8 cellular contexts compared by ENCODE assay signal in genomic region chr17:29723283-29724047, GRCh38.
DNase-seq lines count a peak whose midpoint lies in the region; ATAC-seq and TF ChIP-seq lines count a peak whose summit lies in the region.

No MANE protein-coding gene starts in this region.

- intact Hi-C loops in activated T-helper 1 cell treated with anti-CD3 and anti-CD28 coated beads, Interleukin-12 subunit alpha, Interleukin-12 subunit beta, Interleukin-2, Interleukin-4 antibody, amounts not matched to agents 30 ng/mL and 10 ng/mL and 1 ng/mL, durations not matched to agents 14 hours and 24 hours and 36 hours (cut with micrococcal nuclease) = loop anchor here (2.0 to 5.0 kb wide), 2 partner anchors 36 to 37 kb away; no protein-coding TSS in a partner anchor

- peak overlapping the region; percentile 55 for H3K4me3 ChIP-seq in DOHH2 (ENCODE audit: low read length)
- no peak overlapping the region for H3K4me3 ChIP-seq in osteoblast (ENCODE audit: insufficient read depth, low read length)

- H3F3A ChIP-seq in DOHH2 (ENCODE audit: control insufficient read depth, insufficient read depth) = peaks cover 33% of the 10 kb centered on the region

- H3K79me2 ChIP-seq in DOHH2 (ENCODE audit: control insufficient read depth, low read length) (peaks cover 71% of the 10 kb centered on the region), osteoblast (ENCODE audit: insufficient read depth, low read length) (no peaks in the 10 kb centered on the region)

- peaks cover 6% of the 10 kb centered on the region for H3K9me3 Mint-ChIP-seq in activated T-helper 1 cell treated with anti-CD3 and anti-CD28 coated beads, Interleukin-12 subunit alpha, Interleukin-12 subunit beta, Interleukin-2, Interleukin-4 antibody, amounts not matched to agents 30 ng/mL and 10 ng/mL and 1 ng/mL, durations not matched to agents 14 hours and 24 hours and 36 hours
- H3K9me3 Mint-ChIP-seq in naive B cell = peaks cover 0 to 17% (median 9%) of the 10 kb centered on the region in 7 donors

- ATAC-seq in HG03108 (IDR thresholded peaks at IDR 0.05; ENCODE audit: unreplicated experiment) (peak; percentile 37), naive B cell (ENCODE audit: low read depth in 2 of 2) (peak; percentile 41 to 48), GM19395 (IDR thresholded peaks at IDR 0.05; ENCODE audit: unreplicated experiment) (no peak), HG03280 (IDR thresholded peaks at IDR 0.05; ENCODE audit: unreplicated experiment) (no peak)

- H3K27me3 Mint-ChIP-seq in activated T-helper 1 cell treated with anti-CD3 and anti-CD28 coated beads, Interleukin-12 subunit alpha, Interleukin-12 subunit beta, Interleukin-2, Interleukin-4 antibody, amounts not matched to agents 30 ng/mL and 10 ng/mL and 1 ng/mL, durations not matched to agents 14 hours and 24 hours and 36 hours (ENCODE audit: insufficient read depth) = no peaks in the 10 kb centered on the region
- H3K27me3 Mint-ChIP-seq in naive B cell = no peaks in the 10 kb centered on the region

- peak overlapping the region; percentile 71 for H3K27ac Mint-ChIP-seq in activated T-helper 1 cell treated with anti-CD3 and anti-CD28 coated beads, Interleukin-12 subunit alpha, Interleukin-12 subunit beta, Interleukin-2, Interleukin-4 antibody, amounts not matched to agents 30 ng/mL and 10 ng/mL and 1 ng/mL, durations not matched to agents 14 hours and 24 hours and 36 hours
- peak overlapping the region; percentile 91 to 99 (median 95) for H3K27ac Mint-ChIP-seq in naive B cell

- H2AFZ ChIP-seq in osteoblast (ENCODE audit: low read length) = no peak overlapping the region

- H3K36me3 Mint-ChIP-seq in activated T-helper 1 cell treated with anti-CD3 and anti-CD28 coated beads, Interleukin-12 subunit alpha, Interleukin-12 subunit beta, Interleukin-2, Interleukin-4 antibody, amounts not matched to agents 30 ng/mL and 10 ng/mL and 1 ng/mL, durations not matched to agents 14 hours and 24 hours and 36 hours (ENCODE audit: low read depth) = peaks cover 25% of the 10 kb centered on the region
- peaks cover 11 to 21% of the 10 kb centered on the region in 2 donors for H3K36me3 Mint-ChIP-seq in naive B cell

- TF ChIP-seq CTCF in DOHH2 (IDR thresholded peaks at IDR 0.05; ENCODE audit: low read depth, low read length, poor library complexity, severe bottlenecking) = no peak
- no peak for TF ChIP-seq CTCF in osteoblast (IDR thresholded peaks at IDR 0.05; ENCODE audit: extremely low read depth, low read depth, low read length)

- no peak for DNase-seq in activated T-helper 1 cell treated with anti-CD3 and anti-CD28 coated beads, Interleukin-12 subunit alpha, Interleukin-12 subunit beta, Interleukin-2, Interleukin-4 antibody, amounts not matched to agents 30 ng/mL and 10 ng/mL and 1 ng/mL, durations not matched to agents 14 hours and 24 hours and 36 hours (ENCODE audit: low spot score)
- DNase-seq in naive B cell = peak; percentile 71
- DNase-seq in NCI-H146 treated with DMSO at 0.1 percent for 48 hours (lab: John Stamatoyannopoulos, UW; ENCODE audit: unreplicated experiment) = no peak
- DNase-seq in osteoblast (ENCODE audit: insufficient read length, low spot score, missing footprints) = no peak

- H3K9me2 ChIP-seq in DOHH2 (replicated peaks; ENCODE audit: control insufficient read depth, low read length) = no peaks in the 10 kb centered on the region

- H3K27ac ChIP-seq in DOHH2 (ENCODE audit: low read depth, low read length) = peak overlapping the region; percentile 97
- no peak overlapping the region for H3K27ac ChIP-seq in osteoblast (ENCODE audit: low read depth, low read length)

- no peaks in the 10 kb centered on the region for H4K20me1 ChIP-seq in DOHH2 (ENCODE audit: control insufficient read depth, insufficient read depth, low read depth, low read length)
- no peaks in the 10 kb centered on the region for H4K20me1 ChIP-seq in osteoblast (ENCODE audit: insufficient read depth, low read length)

- H3K9me3 ChIP-seq in DOHH2 (ENCODE audit: control insufficient read depth, insufficient read depth, low read length) (no peaks in the 10 kb centered on the region; the same call in 1 of the 2 replicates), osteoblast (ENCODE audit: low read depth, low read length) (peaks cover under 1% of the 10 kb centered on the region)

- peak overlapping the region; percentile 50 for H3K4me3 Mint-ChIP-seq in activated T-helper 1 cell treated with anti-CD3 and anti-CD28 coated beads, Interleukin-12 subunit alpha, Interleukin-12 subunit beta, Interleukin-2, Interleukin-4 antibody, amounts not matched to agents 30 ng/mL and 10 ng/mL and 1 ng/mL, durations not matched to agents 14 hours and 24 hours and 36 hours
- H3K4me3 Mint-ChIP-seq in naive B cell = peak overlapping the region; percentile 56 to 89 (median 78)

- H3K36me3 ChIP-seq in DOHH2 (ENCODE audit: control insufficient read depth, low read length) = peaks cover 7% of the 10 kb centered on the region; the same call in 1 of the 2 replicates
- H3K36me3 ChIP-seq in osteoblast (ENCODE audit: insufficient read depth, low read length) = no peaks in the 10 kb centered on the region

- H3K4me1 Mint-ChIP-seq in activated T-helper 1 cell treated with anti-CD3 and anti-CD28 coated beads, Interleukin-12 subunit alpha, Interleukin-12 subunit beta, Interleukin-2, Interleukin-4 antibody, amounts not matched to agents 30 ng/mL and 10 ng/mL and 1 ng/mL, durations not matched to agents 14 hours and 24 hours and 36 hours (ENCODE audit: low read depth) = peaks cover 68% of the 10 kb centered on the region
- peaks cover 67 to 96% (median 78%) of the 10 kb centered on the region in 3 donors for H3K4me1 Mint-ChIP-seq in naive B cell

- H3K4me2 ChIP-seq in DOHH2 (ENCODE audit: low read length) (peak overlapping the region; percentile 68), osteoblast (ENCODE audit: insufficient read depth, low read length) (no peak overlapping the region)

- H3K27me3 ChIP-seq in DOHH2 (ENCODE audit: control insufficient read depth, low read length) = no peaks in the 10 kb centered on the region
- no peaks in the 10 kb centered on the region for H3K27me3 ChIP-seq in osteoblast (ENCODE audit: insufficient read depth, low read length)

- peaks cover 92% of the 10 kb centered on the region for H3K4me1 ChIP-seq in DOHH2 (ENCODE audit: control insufficient read depth, low read length)
- H3K4me1 ChIP-seq in osteoblast (ENCODE audit: insufficient read depth, low read length) = peaks cover 11% of the 10 kb centered on the region

Comparison
In these comparisons a context has a peak if more than half of its experiments do, and no peak if none do; other contexts are left out.
1. ATAC-seq: peak in HG03108 (single experiment) and naive B cell (2 of 2); none in GM19395 (single experiment) and HG03280 (single experiment).